In the genomic region with DNA sequence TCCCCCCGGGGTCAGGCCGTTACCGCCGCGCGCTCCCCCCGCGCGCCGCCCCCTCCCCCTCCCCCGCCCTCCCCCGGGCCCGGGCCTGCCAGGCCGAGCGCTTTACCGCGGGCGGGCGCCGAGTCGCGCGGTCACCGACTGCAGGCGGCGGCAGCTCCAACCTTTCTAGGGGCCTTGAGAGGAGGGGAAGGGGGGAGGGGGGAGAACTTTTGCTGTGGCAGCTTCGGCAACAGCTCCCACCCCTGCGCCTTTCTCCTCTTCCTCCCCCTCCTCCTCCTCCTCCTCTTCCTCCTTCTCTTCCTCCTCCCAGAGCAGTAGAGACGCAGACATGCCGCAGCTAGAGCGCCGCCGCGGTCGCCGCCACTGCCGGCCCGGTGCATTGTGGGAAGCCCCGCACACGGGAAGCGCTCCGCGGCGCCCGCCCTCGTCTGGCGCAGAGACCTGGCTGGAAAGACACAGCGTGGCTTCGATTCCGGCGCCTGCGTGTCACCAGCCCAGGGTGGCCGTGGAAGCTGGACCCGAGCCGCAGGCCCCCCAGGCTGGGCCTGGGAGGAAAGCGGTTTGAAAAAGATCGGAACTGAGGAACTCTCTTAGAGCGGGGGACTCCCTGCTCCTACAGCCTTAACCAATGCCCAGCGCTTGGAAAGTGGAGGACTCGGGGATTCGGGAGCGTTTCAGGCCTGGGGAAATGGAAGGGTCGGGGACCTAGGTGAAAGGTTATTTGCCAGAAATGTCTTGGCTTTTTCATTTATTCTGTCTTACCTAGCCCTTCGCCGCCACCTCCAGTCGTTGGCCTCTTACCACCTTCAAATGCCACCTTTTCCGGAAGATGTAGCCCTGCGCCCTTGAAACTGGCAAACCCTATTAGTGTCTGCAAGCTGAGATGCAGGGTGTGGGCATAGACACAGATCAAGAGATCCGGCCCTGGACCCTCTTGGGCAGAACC, we compare ENCODE assay signal across 8 cellular contexts. TPM values are rescaled to one million over a fixed set of nuclear protein-coding genes. Genes with fewer than 3 reads are reported as not detected.
DNase-seq lines count a peak whose midpoint lies in the region; ATAC-seq, FAIRE-seq and TF ChIP-seq lines count a peak whose summit lies in the region.

A gene with protein sequence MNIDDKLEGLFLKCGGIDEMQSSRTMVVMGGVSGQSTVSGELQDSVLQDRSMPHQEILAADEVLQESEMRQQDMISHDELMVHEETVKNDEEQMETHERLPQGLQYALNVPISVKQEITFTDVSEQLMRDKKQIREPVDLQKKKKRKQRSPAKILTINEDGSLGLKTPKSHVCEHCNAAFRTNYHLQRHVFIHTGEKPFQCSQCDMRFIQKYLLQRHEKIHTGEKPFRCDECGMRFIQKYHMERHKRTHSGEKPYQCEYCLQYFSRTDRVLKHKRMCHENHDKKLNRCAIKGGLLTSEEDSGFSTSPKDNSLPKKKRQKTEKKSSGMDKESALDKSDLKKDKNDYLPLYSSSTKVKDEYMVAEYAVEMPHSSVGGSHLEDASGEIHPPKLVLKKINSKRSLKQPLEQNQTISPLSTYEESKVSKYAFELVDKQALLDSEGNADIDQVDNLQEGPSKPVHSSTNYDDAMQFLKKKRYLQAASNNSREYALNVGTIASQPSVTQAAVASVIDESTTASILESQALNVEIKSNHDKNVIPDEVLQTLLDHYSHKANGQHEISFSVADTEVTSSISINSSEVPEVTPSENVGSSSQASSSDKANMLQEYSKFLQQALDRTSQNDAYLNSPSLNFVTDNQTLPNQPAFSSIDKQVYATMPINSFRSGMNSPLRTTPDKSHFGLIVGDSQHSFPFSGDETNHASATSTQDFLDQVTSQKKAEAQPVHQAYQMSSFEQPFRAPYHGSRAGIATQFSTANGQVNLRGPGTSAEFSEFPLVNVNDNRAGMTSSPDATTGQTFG (minus strand): TSS at position 330 of the 946 bp plus-strand sequence. CDS start 61,685 bp downstream, outside the sequence.

- peaks cover 4% of the 10 kb centered on the region for H3K27me3 Mint-ChIP-seq in T-helper 1 cell treated with Interleukin-12 subunit alpha and Interleukin-12 subunit beta and Interleukin-4 antibody, amounts not matched to agents 30 μg/mL and 1 μg/mL, for 36 hours (ENCODE audit: low read depth)
- H3K27me3 Mint-ChIP-seq in progenitor cell of endocrine pancreas, result no peaks in the 10 kb centered on the region

- H3K9me3 Mint-ChIP-seq in T-helper 1 cell treated with Interleukin-12 subunit alpha and Interleukin-12 subunit beta and Interleukin-4 antibody, amounts not matched to agents 30 μg/mL and 1 μg/mL, for 36 hours, result no peaks in the 10 kb centered on the region
- H3K9me3 Mint-ChIP-seq in progenitor cell of endocrine pancreas (ENCODE audit: low read depth), result no peaks in the 10 kb centered on the region

- peak; percentile 93 for TF ChIP-seq POLR2A in GM12892 (IDR thresholded peaks at IDR 0.05; ENCODE audit: low read depth, low read length)

- H3K4me3 ChIP-seq in left ventricle myocardium inferior (peak within 1 kb of the TSS; percentile 82), upper lobe of right lung (peak within 1 kb of the TSS; percentile 72)

- H3K4me1 Mint-ChIP-seq in T-helper 1 cell treated with Interleukin-12 subunit alpha and Interleukin-12 subunit beta and Interleukin-4 antibody, amounts not matched to agents 30 μg/mL and 1 μg/mL, for 36 hours (ENCODE audit: low read depth), result peaks cover 28% of the 10 kb centered on the region
- peaks cover 28% of the 10 kb centered on the region for H3K4me1 Mint-ChIP-seq in progenitor cell of endocrine pancreas (ENCODE audit: low read depth)

- H3K27me3 ChIP-seq in left ventricle myocardium inferior (ENCODE audit: low read depth) (no peaks in the 10 kb centered on the region), upper lobe of right lung (no peaks in the 10 kb centered on the region)

- H3K4me1 ChIP-seq in left ventricle myocardium inferior (peaks cover 55% of the 10 kb centered on the region), upper lobe of right lung (peaks cover 16% of the 10 kb centered on the region)

- intact Hi-C loops in left ventricle myocardium inferior (cut with micrococcal nuclease) (no loop called here), upper lobe of right lung (cut with DNase I) (no loop called here)

- H3K27ac ChIP-seq in left ventricle myocardium inferior (replicated peaks), result peak within 1 kb of the TSS; percentile 97
- H3K27ac ChIP-seq in upper lobe of right lung, result peak within 1 kb of the TSS; percentile 90

- no peaks in the 10 kb centered on the region for H3K36me3 ChIP-seq in left ventricle myocardium inferior
- H3K36me3 ChIP-seq in upper lobe of right lung, result no peaks in the 10 kb centered on the region

- peak within 1 kb of the TSS; percentile 98 for H3K4me3 Mint-ChIP-seq in T-helper 1 cell treated with Interleukin-12 subunit alpha and Interleukin-12 subunit beta and Interleukin-4 antibody, amounts not matched to agents 30 μg/mL and 1 μg/mL, for 36 hours
- H3K4me3 Mint-ChIP-seq in progenitor cell of endocrine pancreas (ENCODE audit: low read depth), result peak within 1 kb of the TSS; percentile 94

- peaks cover 19% of the 10 kb centered on the region for H3K36me3 Mint-ChIP-seq in T-helper 1 cell treated with Interleukin-12 subunit alpha and Interleukin-12 subunit beta and Interleukin-4 antibody, amounts not matched to agents 30 μg/mL and 1 μg/mL, for 36 hours (ENCODE audit: low read depth)
- peaks cover 4% of the 10 kb centered on the region for H3K36me3 Mint-ChIP-seq in progenitor cell of endocrine pancreas (ENCODE audit: insufficient read depth)

- H3K9me3 ChIP-seq in left ventricle myocardium inferior (replicated peaks) (no peaks in the 10 kb centered on the region), upper lobe of right lung (no peaks in the 10 kb centered on the region)

- peak within 1 kb of the TSS; percentile 96 for H3K27ac Mint-ChIP-seq in T-helper 1 cell treated with Interleukin-12 subunit alpha and Interleukin-12 subunit beta and Interleukin-4 antibody, amounts not matched to agents 30 μg/mL and 1 μg/mL, for 36 hours
- H3K27ac Mint-ChIP-seq in progenitor cell of endocrine pancreas, result peak within 1 kb of the TSS; percentile 96

- peak; percentile 78 for DNase-seq in GM12892 (ENCODE audit: insufficient read length)
- DNase-seq in NCI-H146 treated with DMSO at 0.1 percent for 48 hours (lab: John Stamatoyannopoulos, UW; ENCODE audit: unreplicated experiment), result peak; percentile 87
- peak; percentile 60 for DNase-seq in amniotic stem cell (lab: John Stamatoyannopoulos, UW)
- peak; percentile 92 for DNase-seq in left ventricle myocardium inferior
- peak; percentile 83 for DNase-seq in progenitor cell of endocrine pancreas (ENCODE audit: low spot score, unreplicated experiment)
- peak; percentile 96 for DNase-seq in upper lobe of right lung

- peak; percentile 98 for FAIRE-seq in GM12892 (lab: Jason Lieb, UNC)

- ATAC-seq in HG02840 (IDR thresholded peaks at IDR 0.05; ENCODE audit: low FRiP score, unreplicated experiment) (peak; percentile 89), upper lobe of right lung (peak; percentile 99)

- TF ChIP-seq CTCF in left ventricle myocardium inferior (IDR thresholded peaks at IDR 0.05; ENCODE audit: borderline replicate concordance), result peak; percentile 15
- peak; percentile 8 for TF ChIP-seq CTCF in progenitor cell of endocrine pancreas (IDR thresholded peaks at IDR 0.05; ENCODE audit: unreplicated experiment)
- no peak for TF ChIP-seq CTCF in upper lobe of right lung (IDR thresholded peaks at IDR 0.05)

RNA-seq across cellular contexts. Expression of the gene that starts here (rescaled TPM):
- polyA plus RNA-seq in GM12892 (2012; ENCODE audit: missing spikeins), result 22.8 TPM
- 45.7 TPM for total RNA-seq in left ventricle myocardium inferior
- total RNA-seq in progenitor cell of endocrine pancreas, result 48.6 and 53.7 TPM in 2 replicates
- 47.5 TPM for total RNA-seq in upper lobe of right lung

Comparison
In these comparisons a context has a peak if more than half of its experiments do, and no peak if none do; other contexts are left out.
1. Peak in every context shown above with its lines: DNase-seq, ATAC-seq, H3K4me3 ChIP-seq and H3K27ac ChIP-seq.